ENCODE assay signal across 1 cellular context in the genomic region with DNA sequence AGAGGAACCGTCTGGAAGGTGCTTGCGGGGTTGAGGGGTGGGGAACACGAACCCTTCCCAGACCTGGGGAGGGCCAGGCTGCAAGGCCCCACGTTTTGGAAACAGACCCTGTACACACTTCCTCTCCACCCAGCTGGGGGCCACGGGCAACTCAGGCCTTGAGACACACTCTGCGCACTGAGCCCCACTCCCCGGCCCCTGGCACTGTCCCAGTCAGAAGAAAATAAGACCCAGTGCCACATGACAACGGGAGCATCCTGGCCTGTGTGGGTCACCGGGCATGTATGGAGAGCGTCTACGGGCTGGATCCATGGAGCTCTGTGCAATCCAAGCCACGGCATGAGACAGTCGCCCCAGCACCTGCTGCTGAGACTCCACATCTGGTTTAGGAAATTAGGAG.
TF ChIP-seq lines count a peak whose summit lies in the region.

No MANE protein-coding gene starts in this region.

TF ChIP-seq in H1, 55 proteins besides CTCF, POLR2A, EP300 and RAD21:
- TF ChIP-seq CTBP2 (IDR thresholded peaks at IDR 0.05; ENCODE audit: borderline replicate concordance, insufficient read depth, insufficient read length, low read length) (no peak), POLR2AphosphoS5 (IDR thresholded peaks at IDR 0.05; ENCODE audit: low read depth, low read length) (no peak), SP1 (IDR thresholded peaks at IDR 0.05; ENCODE audit: low read depth, low read length) (no peak), MAFK (IDR thresholded peaks at IDR 0.05; ENCODE audit: low read depth, low read length) (no peak), SP4 (IDR thresholded peaks at IDR 0.05; ENCODE audit: low read length) (no peak), HDAC6 (IDR thresholded peaks at IDR 0.05; ENCODE audit: low read depth, low read length) (no peak), SIRT6 (IDR thresholded peaks at IDR 0.05; ENCODE audit: low read length) (no peak), EZH2 (IDR thresholded peaks at IDR 0.05; ENCODE audit: low read depth, low read length, severe bottlenecking) (no peak)
- TF ChIP-seq, protein P1, sequence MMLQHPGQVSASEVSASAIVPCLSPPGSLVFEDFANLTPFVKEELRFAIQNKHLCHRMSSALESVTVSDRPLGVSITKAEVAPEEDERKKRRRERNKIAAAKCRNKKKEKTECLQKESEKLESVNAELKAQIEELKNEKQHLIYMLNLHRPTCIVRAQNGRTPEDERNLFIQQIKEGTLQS (IDR thresholded peaks at IDR 0.05; ENCODE audit: insufficient read depth, low read depth, low read length), result no peak
